In genomic region chr9:35882265-35882848, GRCh38 we compare ENCODE assay signal across 8 cellular contexts. TPM values are rescaled to one million over a fixed set of nuclear protein-coding genes. Genes with fewer than 3 reads are reported as not detected.
DNase-seq lines count a peak whose midpoint lies in the region; ATAC-seq and TF ChIP-seq lines count a peak whose summit lies in the region.

No MANE protein-coding gene starts in this region.

- no peaks in the 10 kb centered on the region for H3K27me3 ChIP-seq in NT2/D1 (ENCODE audit: insufficient read depth, insufficient read length)

- no peak overlapping the region for H3K27ac Mint-ChIP-seq in naive B cell

- no peak overlapping the region for H3K4me3 Mint-ChIP-seq in naive B cell

- H3K9me3 ChIP-seq in NT2/D1 (ENCODE audit: insufficient read depth, low read length): 0 out of 2 replicates have a peak, but pooled peaks cover 2% of the 10 kb centered on the region

- peak; percentile 77 for DNase-seq in CD1c-positive myeloid dendritic cell (ENCODE audit: extremely low spot score)
- peak; percentile 70 for DNase-seq in HT1080 (ENCODE audit: low read depth)
- peak; percentile 58 for DNase-seq in NT2/D1 (ENCODE audit: low read depth, low spot score)
- DNase-seq in activated CD8-positive, alpha-beta memory T cell treated with anti-CD3 and anti-CD28 coated beads, Interleukin-2, amount 50 U/mL, for 48 hours: peak; percentile 92
- no peak for DNase-seq in epithelial cell of proximal tubule (ENCODE audit: low read depth)
- peak; percentile 77 for DNase-seq in naive B cell
- DNase-seq in stimulated activated CD8-positive, alpha-beta memory T cell treated with anti-CD3 and anti-CD28 coated beads, Interleukin-7, amount 100 ng/mL, for 24 hours (ENCODE audit: low read depth): peak; percentile 64

- no peaks in the 10 kb centered on the region for H3K4me1 ChIP-seq in NT2/D1 (ENCODE audit: insufficient read depth, insufficient read length)

- H3K36me3 Mint-ChIP-seq in naive B cell: peaks cover 3 to 6% of the 10 kb centered on the region in 2 donors

- peaks cover 0 to 4% (median 0%) of the 10 kb centered on the region in 3 donors for H3K4me1 Mint-ChIP-seq in naive B cell

- H3K4me3 ChIP-seq in NT2/D1 (ENCODE audit: insufficient read length, low read depth): no peak overlapping the region
- H3K4me3 ChIP-seq in epithelial cell of proximal tubule (ENCODE audit: low read depth, low read length): no peak overlapping the region

- ATAC-seq in naive B cell (ENCODE audit: low read depth in 2 of 2): peak; percentile 56 to 80
- ATAC-seq in GM18861 (IDR thresholded peaks at IDR 0.05; ENCODE audit: unreplicated experiment): no peak

- H3K27me3 Mint-ChIP-seq in naive B cell: peaks cover 8 to 26% (median 18%) of the 10 kb centered on the region in 3 donors

- no peak overlapping the region for H3K9ac ChIP-seq in NT2/D1 (ENCODE audit: insufficient read length, low read depth)

- peaks cover 0 to 18% (median 8%) of the 10 kb centered on the region in 7 donors for H3K9me3 Mint-ChIP-seq in naive B cell

- TF ChIP-seq CTCF in epithelial cell of proximal tubule (conservative IDR thresholded peaks at IDR 0.05; ENCODE audit: low read depth, low read length): peak; percentile 100

- H3K36me3 ChIP-seq in NT2/D1 (ENCODE audit: insufficient read depth, insufficient read length, low read length): no peaks in the 10 kb centered on the region

RNA-seq across cellular contexts. Expression of gene OR13J1, which starts 12.2 kb away (rescaled TPM):
- total RNA-seq in HT1080 (2014; rRNA removed; shearing (Covaris generic)): not detected in 2 replicates
- not detected in 2 replicates for polyA plus RNA-seq in HT1080 (2015; cell fraction: cytosol; rRNA removed)
- not detected in 2 replicates for polyA plus RNA-seq in HT1080 (2015; cell fraction: nucleus; rRNA removed)
- total RNA-seq in epithelial cell of proximal tubule: not detected in 2 replicates
- not detected for polyA plus RNA-seq in naive B cell (ENCODE audit: low read depth in 6 of 6)

RNA-seq across cellular contexts. Expression of gene HRCT1, which starts 23.6 kb away (rescaled TPM):
- total RNA-seq in HT1080 (2014; rRNA removed; shearing (Covaris generic)): 2.4 and 3.2 TPM in 2 replicates
- polyA plus RNA-seq in HT1080 (2015; cell fraction: cytosol; rRNA removed): 2.1 and 2.6 TPM in 2 replicates
- 0.66 and 2.0 TPM in 2 replicates for polyA plus RNA-seq in HT1080 (2015; cell fraction: nucleus; rRNA removed)
- 0.58 TPM in 1 of 2 replicates, not detected in the other for total RNA-seq in epithelial cell of proximal tubule
- not detected for polyA plus RNA-seq in naive B cell (ENCODE audit: low read depth in 6 of 6)

RNA-seq across cellular contexts. Expression of gene SPAAR, which starts 26.9 kb away (rescaled TPM):
- 0.05 and 0.23 TPM in 2 replicates for total RNA-seq in HT1080 (2014; rRNA removed; shearing (Covaris generic))
- polyA plus RNA-seq in HT1080 (2015; cell fraction: cytosol; rRNA removed): 0.19 and 0.35 TPM in 2 replicates
- polyA plus RNA-seq in HT1080 (2015; cell fraction: nucleus; rRNA removed): 0.22 and 0.44 TPM in 2 replicates
- total RNA-seq in epithelial cell of proximal tubule: 0.29 TPM in 1 of 2 replicates, not detected in the other
- not detected for polyA plus RNA-seq in naive B cell (ENCODE audit: low read depth in 6 of 6)

RNA-seq across cellular contexts. Expression of gene TMEM8B, which starts 53.3 kb away (rescaled TPM):
- 0.20 and 0.95 TPM in 2 replicates for total RNA-seq in HT1080 (2014; rRNA removed; shearing (Covaris generic))
- 5.5 and 6.1 TPM in 2 replicates for polyA plus RNA-seq in HT1080 (2015; cell fraction: cytosol; rRNA removed)
- polyA plus RNA-seq in HT1080 (2015; cell fraction: nucleus; rRNA removed): 7.4 and 9.6 TPM in 2 replicates
- total RNA-seq in epithelial cell of proximal tubule: 2.5 and 4.2 TPM in 2 replicates
- 1 to 10 TPM; 1.7 to 3.3 (median 2.3) TPM for polyA plus RNA-seq in naive B cell (ENCODE audit: low read depth in 6 of 6)

RNA-seq across cellular contexts. Expression of gene FAM221B, which starts 53.8 kb away (rescaled TPM):
- not detected in 2 replicates for total RNA-seq in HT1080 (2014; rRNA removed; shearing (Covaris generic))
- polyA plus RNA-seq in HT1080 (2015; cell fraction: cytosol; rRNA removed): not detected in 2 replicates
- not detected in 2 replicates for polyA plus RNA-seq in HT1080 (2015; cell fraction: nucleus; rRNA removed)
- total RNA-seq in epithelial cell of proximal tubule: not detected in 2 replicates
- not detected for polyA plus RNA-seq in naive B cell (ENCODE audit: low read depth in 6 of 6)
